Comparison of ENCODE assay signal across 8 cellular contexts in genomic region chr7:37448637-37449331, GRCh38. TPM values are rescaled to one million over a fixed set of nuclear protein-coding genes. Genes with fewer than 3 reads are reported as not detected.
DNase-seq lines count a peak whose midpoint lies in the region; ATAC-seq and TF ChIP-seq lines count a peak whose summit lies in the region.

TSS of gene ELMO1 (minus strand) at chr7:37448864. CDS start at chr7:37342690, 106,174 bp downstream.

- no peak within 1 kb of the TSS for H3K27ac Mint-ChIP-seq in Caco-2 (ENCODE audit: unreplicated experiment)
- peak within 1 kb of the TSS; percentile 96 for H3K27ac Mint-ChIP-seq in activated naive CD8-positive, alpha-beta T cell

- no peak for TF ChIP-seq EP300 in transverse colon (IDR thresholded peaks at IDR 0.05; ENCODE audit: low read depth)

- peaks cover 21% of the 10 kb centered on the region for H3K79me1 ChIP-seq in trophoblast cell (ENCODE audit: low read length)

- H3K36me3 Mint-ChIP-seq in Caco-2 (ENCODE audit: insufficient read depth, unreplicated experiment), result no peaks in the 10 kb centered on the region
- H3K36me3 Mint-ChIP-seq in activated naive CD8-positive, alpha-beta T cell, result peaks cover 4% of the 10 kb centered on the region

- no peaks in the 10 kb centered on the region for H3K27me3 ChIP-seq in Caco-2 (replicated peaks; ENCODE audit: control insufficient read depth, insufficient read depth, low read length)
- peaks cover 0 to 18% (median 0%) of the 10 kb centered on the region in 9 donors for H3K27me3 ChIP-seq in heart left ventricle
- H3K27me3 ChIP-seq in trophoblast cell (ENCODE audit: insufficient read depth, low read length), result no peaks in the 10 kb centered on the region
- peaks cover 4% of the 10 kb centered on the region for H3K27me3 ChIP-seq in transverse colon

- peak within 1 kb of the TSS; percentile 67 for H3K4me3 Mint-ChIP-seq in Caco-2 (ENCODE audit: unreplicated experiment)
- H3K4me3 Mint-ChIP-seq in activated naive CD8-positive, alpha-beta T cell, result peak within 1 kb of the TSS; percentile 98

- H2BK12ac ChIP-seq in trophoblast cell (ENCODE audit: low read length), result peak within 1 kb of the TSS; percentile 90

- DNase-seq in Caco-2, result peak; percentile 24 to 45
- DNase-seq in HuH-7 (ENCODE audit: low spot score), result peak; percentile 80
- peak; percentile 85 for DNase-seq in SKM-1 (lab: John Stamatoyannopoulos, UW; ENCODE audit: unreplicated experiment)
- peak; percentile 79 to 91 (median 80) for DNase-seq in heart left ventricle
- peak; percentile 83 to 89 for DNase-seq in trophoblast cell
- peak; percentile 84 for DNase-seq in transverse colon

- H3K4ac ChIP-seq in trophoblast cell (ENCODE audit: low read depth, low read length), result peak within 1 kb of the TSS; percentile 77

- H3K4me3 ChIP-seq in Caco-2 (ENCODE audit: low read depth, low read length), result peak within 1 kb of the TSS; percentile 28
- peak within 1 kb of the TSS; percentile 68 to 95 (median 86) for H3K4me3 ChIP-seq in heart left ventricle
- peak within 1 kb of the TSS; percentile 86 for H3K4me3 ChIP-seq in trophoblast cell (ENCODE audit: low read depth, low read length)
- H3K4me3 ChIP-seq in transverse colon, result peak within 1 kb of the TSS; percentile 57 to 73 (median 66)

- H3K4me1 ChIP-seq in Caco-2 (no peaks in the 10 kb centered on the region), heart left ventricle (peaks cover 0 to 46% (median 14%) of the 10 kb centered on the region in 12 donors), trophoblast cell (ENCODE audit: control insufficient read depth in 1 of 2, insufficient read depth in 2 of 2, low read length in 2 of 2) (peaks cover 0 to 7% of the 10 kb centered on the region in 2 experiments), transverse colon (peaks cover 0 to 21% (median 7%) of the 10 kb centered on the region in 4 donors)

- peak within 1 kb of the TSS; percentile 91 for H3K18ac ChIP-seq in trophoblast cell (ENCODE audit: low read length)

- POLR2A ChIA-PET in Caco-2 (lab: Charles Lee), result no interaction called here

- peak within 1 kb of the TSS; percentile 13 for H2AK5ac ChIP-seq in trophoblast cell (ENCODE audit: low read length)

- no peaks in the 10 kb centered on the region for H3K4me1 Mint-ChIP-seq in Caco-2 (ENCODE audit: low read depth, unreplicated experiment)
- H3K4me1 Mint-ChIP-seq in activated naive CD8-positive, alpha-beta T cell (ENCODE audit: low read depth), result peaks cover 47% of the 10 kb centered on the region

- H3K9me3 ChIP-seq in Caco-2, result no peaks in the 10 kb centered on the region
- no peaks in the 10 kb centered on the region for H3K9me3 ChIP-seq in heart left ventricle
- H3K9me3 ChIP-seq in trophoblast cell (ENCODE audit: insufficient read depth, low read depth, low read length), result no peaks in the 10 kb centered on the region
- no peaks in the 10 kb centered on the region for H3K9me3 ChIP-seq in transverse colon

- peaks cover 11% of the 10 kb centered on the region for H3K79me2 ChIP-seq in trophoblast cell (ENCODE audit: control insufficient read depth, insufficient read depth, low read length, poor library complexity)

- TF ChIP-seq CTCF in Caco-2 (IDR thresholded peaks at IDR 0.05; ENCODE audit: insufficient read depth in 1 of 2, low read depth in 1 of 2, low read length in 1 of 2, severe bottlenecking in 1 of 2, unreplicated experiment in 1 of 2), result peak in 1 of 2 experiments; percentile 17
- peak in 11 of 12 donors; percentile 28 to 59 (median 47) for TF ChIP-seq CTCF in heart left ventricle (IDR thresholded peaks at IDR 0.05)
- TF ChIP-seq CTCF in transverse colon (IDR thresholded peaks at IDR 0.05), result peak; percentile 42 to 78 (median 49)

- H4K91ac ChIP-seq in trophoblast cell (ENCODE audit: low read depth, low read length), result peak within 1 kb of the TSS; percentile 93

- H3K27ac ChIP-seq in heart left ventricle, result peak within 1 kb of the TSS; percentile 83 to 97 (median 93)
- peak within 1 kb of the TSS; percentile 95 for H3K27ac ChIP-seq in trophoblast cell (ENCODE audit: low read depth, low read length)
- H3K27ac ChIP-seq in transverse colon, result peak within 1 kb of the TSS; percentile 85 to 89 (median 86)

- H3K23ac ChIP-seq in trophoblast cell (ENCODE audit: low read length), result no peak within 1 kb of the TSS

- H3K4me2 ChIP-seq in trophoblast cell (ENCODE audit: low read length), result peak within 1 kb of the TSS; percentile 93

- H2AFZ ChIP-seq in trophoblast cell (ENCODE audit: insufficient read depth, low read length, poor library complexity), result peak within 1 kb of the TSS; percentile 78

- CTCF ChIA-PET in Caco-2 (lab: Charles Lee), result no interaction called here

- H3K9ac ChIP-seq in trophoblast cell (ENCODE audit: low read length), result peak within 1 kb of the TSS; percentile 85

- peak within 1 kb of the TSS; percentile 95 for H4K8ac ChIP-seq in trophoblast cell (ENCODE audit: low read depth, low read length)

- H2BK120ac ChIP-seq in trophoblast cell (ENCODE audit: insufficient read depth, low read length, poor library complexity), result peak within 1 kb of the TSS; percentile 98

- H3K14ac ChIP-seq in trophoblast cell (ENCODE audit: low read length), result peak within 1 kb of the TSS; percentile 96

- in situ Hi-C loops in transverse colon (cut with MboI; ENCODE audit: low pct_ligation_motif_present in 1 of 4, low pct_unique_long_range_greater_than_20kb in 1 of 4, low sequenced_read_pairs in 3 of 4), result no loop called here

- no TSS peak for BruUV-seq in Caco-2 (replicated peaks; lab: Mats Ljungman, UMichigan)

- H3K36me3 ChIP-seq in Caco-2 (ENCODE audit: control insufficient read depth, insufficient read depth, low read length), result no peaks in the 10 kb centered on the region
- H3K36me3 ChIP-seq in heart left ventricle, result no peaks in the 10 kb centered on the region
- H3K36me3 ChIP-seq in trophoblast cell (ENCODE audit: control insufficient read depth in 1 of 2, insufficient read depth in 2 of 2, low read length in 2 of 2), result no peaks in the 10 kb centered on the region
- no peaks in the 10 kb centered on the region for H3K36me3 ChIP-seq in transverse colon

- peak in 1 of 2 donors; percentile 67 for TF ChIP-seq POLR2A in heart left ventricle (IDR thresholded peaks at IDR 0.05)
- peak; percentile 77 for TF ChIP-seq POLR2A in transverse colon (IDR thresholded peaks at IDR 0.05)

- H2BK5ac ChIP-seq in trophoblast cell (ENCODE audit: low read depth, low read length, poor library complexity), result peak within 1 kb of the TSS; percentile 85

- ATAC-seq in GM21367 (IDR thresholded peaks at IDR 0.05; ENCODE audit: unreplicated experiment) (peak; percentile 90), heart left ventricle (peak; percentile 59 to 90 (median 84))

- peak within 1 kb of the TSS; percentile 52 for H4K12ac ChIP-seq in trophoblast cell (ENCODE audit: low read depth, low read length)

- H3K27me3 Mint-ChIP-seq in Caco-2 (ENCODE audit: insufficient read depth, unreplicated experiment), result peaks cover 14% of the 10 kb centered on the region
- no peaks in the 10 kb centered on the region for H3K27me3 Mint-ChIP-seq in activated naive CD8-positive, alpha-beta T cell

- WGBS in heart left ventricle, 4 donors, result 0 to 1% (median 1%) methylated on average over 26 to 53 of the region's 53 CpGs
- no CpG with 5 or more reads among the region's 53 CpGs for WGBS in trophoblast cell (ENCODE audit: extremely low coverage, insufficient coverage, insufficient read length)
- 0 to 1% methylated on average over 2 to 43 of the region's 53 CpGs for WGBS in transverse colon (ENCODE audit: low coverage in 1 of 2), 2 donors

- intact Hi-C loops in Caco-2 (cut with micrococcal nuclease; ENCODE audit: unreplicated experiment) (no loop called here), heart left ventricle (cut with DNase I) (loop anchor here in 9 of 10 donors (1.0 to 10.0 kb wide), 17 partner anchors 41 to 240 kb away; no protein-coding TSS in a partner anchor), transverse colon (cut with DNase I; ENCODE audit: low total_unique reads) (no loop called here)

- H3K9me3 Mint-ChIP-seq in Caco-2 (ENCODE audit: unreplicated experiment), result no peaks in the 10 kb centered on the region
- no peaks in the 10 kb centered on the region for H3K9me3 Mint-ChIP-seq in activated naive CD8-positive, alpha-beta T cell (ENCODE audit: low read depth)

RNA-seq across cellular contexts. Expression of gene ELMO1, which starts in this region (rescaled TPM):
- total RNA-seq in Caco-2 (2022) (0.14 and 1.1 TPM in 2 replicates), heart left ventricle (10 to 100 TPM in 8 of 9 donors, 1 to 10 TPM in 1; 9.8 to 38.6 (median 15.3) TPM), transverse colon (100 to 1,000 TPM in 1 of 4 donors, 10 to 100 TPM in 3; 24.6 to 120 (median 71.9) TPM)
- polyA plus RNA-seq in heart left ventricle, result 1 to 10 TPM; 6.9 to 7.9 TPM
- polyA plus RNA-seq in trophoblast cell (2013), result 64.9 and 67.0 TPM in 2 replicates

Comparison
In these comparisons a context has a peak if more than half of its experiments do, and no peak if none do; other contexts are left out.
1. Peak in every context shown above with its lines: DNase-seq, ATAC-seq, H3K4me3 ChIP-seq and H3K27ac ChIP-seq.
2. DNase-seq: peak in every context shown above with its lines; median percentile 86 in trophoblast cell; 85 in SKM-1; 84 in transverse colon; 80 in HuH-7; 80 in heart left ventricle; 34 in Caco-2.
3. H3K4me3 ChIP-seq: peak in every context shown above with its lines; median percentile 86 in heart left ventricle; 86 in trophoblast cell; 66 in transverse colon; 28 in Caco-2.
4. intact Hi-C loops: an anchor here in heart left ventricle (1.0 to 10.0 kb wide); none called in Caco-2 and transverse colon.